Comparison of ENCODE assay signal across 21 cellular contexts in genomic region chr2:162107361-162107901, GRCh38. TPM values are rescaled to one million over a fixed set of nuclear protein-coding genes. Genes with fewer than 3 reads are reported as not detected.
A peak's percentile ranks its signal among the peaks of the same experiment; 100 is the strongest.
DNase-seq lines count a peak whose midpoint lies in the region; ATAC-seq, FAIRE-seq and TF ChIP-seq lines count a peak whose summit lies in the region.
"Had no signal": no experiment of that assay in that cellular context is flagged by ENCODE, and none has a peak within 500 bp of the region (broad histone marks: within the 10 kb centered on the region; RNA-seq: fewer than 3 reads in every experiment).

No MANE protein-coding gene starts in this region.

- H3K27me3 ChIP-seq in HepG2 (ENCODE audit: control insufficient read depth in 1 of 2, insufficient read depth in 2 of 2, low read length in 2 of 2) (no peaks in the 10 kb centered on the region), right lobe of liver (no peaks in the 10 kb centered on the region)
- H3K27me3 ChIP-seq: BLaER1 treated with 17β-estradiol and CSF1 and Interleukin-3, amounts not matched to agents 10 nM and 100 nM had no signal

- peaks cover 77% of the 10 kb centered on the region for H3K4me1 ChIP-seq in HepG2 (ENCODE audit: insufficient read depth, low read length)
- H3K4me1 ChIP-seq in right lobe of liver, result peaks cover 0 to 5% (median under 1%) of the 10 kb centered on the region in 4 donors

- H3K27ac ChIP-seq in HepG2 (ENCODE audit: extremely low read length, insufficient read depth, low read length), result peak overlapping the region; percentile 58
- H3K27ac ChIP-seq in right lobe of liver, result no peak overlapping the region
- H3K27ac ChIP-seq: BLaER1 treated with 17β-estradiol and CSF1 and Interleukin-3, amounts not matched to agents 10 nM and 100 nM had no signal

- 2% methylated on average over 4 of the region's 4 CpGs for WGBS in HepG2 (ENCODE audit: low lambda C conversion rate)
- WGBS in right lobe of liver (ENCODE audit: insufficient coverage, low coverage, low lambda C conversion rate, missing lambda C conversion rate), result 57% methylated on average over 4 of the region's 4 CpGs

- TF ChIP-seq POLR2A in HepG2 (IDR thresholded peaks at IDR 0.05; ENCODE audit: insufficient read depth in 1 of 2, low read depth in 2 of 2, low read length in 2 of 2), result no peak
- no peak for TF ChIP-seq POLR2A in right lobe of liver (IDR thresholded peaks at IDR 0.05)

- H3K79me2 ChIP-seq in HepG2 (ENCODE audit: insufficient read depth, low read length), result no peaks in the 10 kb centered on the region

- CTCF ChIA-PET in HepG2 (lab: Yijun Ruan, JAX; ENCODE audit: low intra/inter-chr PET ratio, low total read pairs), result no interaction called here

- peak; percentile 14 to 96; a peak in 2 of 4 replicates for TF ChIP-seq EP300 in HepG2 (IDR thresholded peaks at IDR 0.05; ENCODE audit: low read depth in 2 of 2, low read length in 2 of 2)
- no peak; the same call in 1 of the 2 replicates for TF ChIP-seq EP300 in HepG2 (CRISPR knock-in tag; IDR thresholded peaks at IDR 0.05; ENCODE audit: borderline replicate concordance)

- POLR2A ChIA-PET in HepG2 (lab: Yijun Ruan, JAX), result interaction anchor here (3.2 kb wide), 1 partner anchor 33 kb away, joined by 10 read pairs; no protein-coding TSS in a partner anchor

- in situ Hi-C loops in HepG2 (cut with HindIII; ENCODE audit: extremely low pct_ligation_motif_present, low pct_unique_long_range_greater_than_20kb), result no loop called here

- TF ChIP-seq CTCF in HepG2 (CRISPR knock-in tag; IDR thresholded peaks at IDR 0.05), result no peak
- no peak for TF ChIP-seq CTCF in right lobe of liver (IDR thresholded peaks at IDR 0.05)

- intact Hi-C loops in HepG2 (cut with micrococcal nuclease; ENCODE audit: unreplicated experiment), result no loop called here
- intact Hi-C loops in right lobe of liver (cut with DNase I), result no loop called here
- intact Hi-C loops in left colon (cut with DNase I, micrococcal nuclease), result no loop called here

- no peaks in the 10 kb centered on the region for H3K9me3 ChIP-seq in HepG2 (ENCODE audit: low read length)
- no peaks in the 10 kb centered on the region for H3K9me3 ChIP-seq in right lobe of liver
- H3K9me3 ChIP-seq: BLaER1 treated with 17β-estradiol and CSF1 and Interleukin-3, amounts not matched to agents 10 nM and 100 nM had no signal

- H3K4me2 ChIP-seq in HepG2 (ENCODE audit: low read depth, low read length), result peak overlapping the region; percentile 50
- H3K4me2 ChIP-seq: BLaER1 treated with 17β-estradiol and CSF1 and Interleukin-3, amounts not matched to agents 10 nM and 100 nM had no signal

- no peaks in the 10 kb centered on the region for H4K20me1 ChIP-seq in HepG2 (ENCODE audit: insufficient read depth, low read length)
- H4K20me1 ChIP-seq: BLaER1 treated with 17β-estradiol and CSF1 and Interleukin-3, amounts not matched to agents 10 nM and 100 nM had no signal

- ATAC-seq in HepG2 (peak; percentile 93), right lobe of liver (no peak), left colon (peak; percentile 96)

- no peak overlapping the region for H3K9ac ChIP-seq in HepG2 (ENCODE audit: insufficient read depth, low read depth, low read length)
- H3K9ac ChIP-seq: BLaER1 treated with 17β-estradiol and CSF1 and Interleukin-3, amounts not matched to agents 10 nM and 100 nM had no signal

- BruUV-seq in HepG2 (replicated peaks; lab: Mats Ljungman, UMichigan), result no TSS peak

- H3K4me3 ChIP-seq in HepG2 (replicated peaks in 1 of 3; ENCODE audit: insufficient read depth in 1 of 3, low read depth in 2 of 3, low read length in 3 of 3), result no peak overlapping the region
- H3K4me3 ChIP-seq in right lobe of liver, result no peak overlapping the region
- H3K4me3 ChIP-seq: BLaER1 treated with 17β-estradiol and CSF1 and Interleukin-3, amounts not matched to agents 10 nM and 100 nM had no signal

- DNase-seq in DMS53 (lab: John Stamatoyannopoulos, UW) (peak; percentile 19), DMS53 treated with DMSO at 0.1 percent for 48 hours (lab: John Stamatoyannopoulos, UW; ENCODE audit: unreplicated experiment) (no peak), HepG2 (ENCODE audit: low spot score) (peak; percentile 80), right lobe of liver (no peak), left colon (no peak), activated T-cell treated with anti-CD3 and anti-CD28 coated beads for 4 hours (no peak), HCEC 1CT (no peak)
- no peak for DNase-seq in effector CD4-positive, alpha-beta T cell
- DNase-seq: ACHN; Calu3; CD4-positive, CD25-positive, alpha-beta regulatory T cell; DMS 273 treated with DMSO at 0.1 percent for 48 hours; DMS79 treated with DMSO at 0.1 percent for 48 hours; EL; GOT3; H9 had no signal

- no peak overlapping the region for H2AFZ ChIP-seq in HepG2 (ENCODE audit: low read length)

- no peak for TF ChIP-seq RAD21 in HepG2 (CRISPR knock-in tag; IDR thresholded peaks at IDR 0.05)

- no peaks in the 10 kb centered on the region for H3K36me3 ChIP-seq in HepG2 (replicated peaks in 1 of 2; ENCODE audit: control insufficient read depth in 1 of 2, insufficient read depth in 2 of 2, low read length in 2 of 2)
- H3K36me3 ChIP-seq in right lobe of liver, result no peaks in the 10 kb centered on the region
- H3K36me3 ChIP-seq: BLaER1 treated with 17β-estradiol and CSF1 and Interleukin-3, amounts not matched to agents 10 nM and 100 nM had no signal

- peak; percentile 74 for FAIRE-seq in HepG2 (lab: Jason Lieb, UNC)
- FAIRE-seq: G401.6, GM12891 had no signal

TF ChIP-seq in HepG2, 621 proteins besides CTCF, POLR2A, EP300 and RAD21 (continues in another document):
- TF ChIP-seq CBX2 (IDR thresholded peaks at IDR 0.05; ENCODE audit: low read depth, low read length), result no peak
- no peak for TF ChIP-seq CBX2 (CRISPR knock-in tag; IDR thresholded peaks at IDR 0.05; ENCODE audit: low read depth)
- no peak for TF ChIP-seq ZNF326 (CRISPR knock-in tag; IDR thresholded peaks at IDR 0.05; ENCODE audit: borderline replicate concordance)
- no peak for TF ChIP-seq DNMT1 (CRISPR knock-in tag; IDR thresholded peaks at IDR 0.05)

RNA-seq across cellular contexts. Expression of gene DPP4, which starts 33.4 kb away (rescaled TPM):
- 57.2 and 109 TPM in 2 replicates for total RNA-seq in HepG2 (2016; rRNA removed; fragmentation: Illumina TruSeq; extraction: Trizol)
- total RNA-seq in HepG2 (2016; cell fraction: cytosol; rRNA removed; fragmentation: Illumina TruSeq; extraction: Trizol; ENCODE audit: low read depth), result 9.0 and 9.9 TPM in 2 replicates
- 54.8 and 107 TPM in 2 replicates for total RNA-seq in HepG2 (2016; cell fraction: insoluble cytoplasmic fraction; rRNA removed; fragmentation: Illumina TruSeq; extraction: Trizol)
- 22.6 and 24.7 TPM in 2 replicates for total RNA-seq in HepG2 (2016; cell fraction: membrane; rRNA removed; fragmentation: Illumina TruSeq; extraction: Trizol)
- total RNA-seq in HepG2 (2016; cell fraction: nucleus; rRNA removed; fragmentation: Illumina TruSeq; extraction: Trizol), result 123 and 147 TPM in 2 replicates
- polyA plus RNA-seq in HepG2 (2011; rRNA removed), result 37.7 and 39.4 TPM in 2 replicates
- 32.1 and 39.3 TPM in 2 replicates for polyA plus RNA-seq in HepG2 (2011; cell fraction: cytosol; rRNA removed)
- 35.3 and 41.8 TPM in 2 replicates for polyA plus RNA-seq in HepG2 (2011; cell fraction: nucleus; rRNA removed)
- 85.0 and 97.7 TPM in 2 replicates for polyA plus RNA-seq in HepG2 (2012)
- polyA plus RNA-seq in HepG2 (2016; cell fraction: cytosol; fragmentation: Illumina TruSeq; extraction: Trizol; ENCODE audit: low read depth), result 7.7 and 8.0 TPM in 2 replicates
- 38.7 and 39.5 TPM in 2 replicates for polyA plus RNA-seq in HepG2 (2016; cell fraction: insoluble cytoplasmic fraction; fragmentation: Illumina TruSeq; extraction: Trizol; ENCODE audit: low read depth)
- 14.9 and 16.9 TPM in 2 replicates for polyA plus RNA-seq in HepG2 (2016; cell fraction: membrane; fragmentation: Illumina TruSeq; extraction: Trizol; ENCODE audit: low read depth)
- polyA plus RNA-seq in HepG2 (2016; cell fraction: nucleus; fragmentation: Illumina TruSeq; extraction: Trizol; ENCODE audit: insufficient read depth, low read depth), result 95.1 and 96.2 TPM in 2 replicates
- polyA minus RNA-seq in HepG2 (2011; rRNA and poly(A)+ RNA removed; ENCODE audit: low replicate concordance), result 175 TPM in 1 of 2 replicates, not detected in the other
- polyA minus RNA-seq in HepG2 (2011; cell fraction: cytosol; rRNA and poly(A)+ RNA removed), result 57.2 and 81.0 TPM in 2 replicates
- 147 and 149 TPM in 2 replicates for polyA minus RNA-seq in HepG2 (2011; cell fraction: nucleus; rRNA and poly(A)+ RNA removed)
- total RNA-seq in right lobe of liver, result 10 to 100 TPM; 17.8 to 39.8 (median 26.3) TPM
- total RNA-seq in left colon, result 10 to 100 TPM; 14.7 to 30.1 TPM
- total RNA-seq: HT1080 had no signal

RNA-seq across cellular contexts. Expression of gene GCG, which starts 44.6 kb away (rescaled TPM):
- total RNA-seq in HepG2 (2016; rRNA removed; fragmentation: Illumina TruSeq; extraction: Trizol) (not detected in 2 replicates), right lobe of liver (not detected), left colon (10 to 100 TPM; 55.2 to 55.9 TPM)
- not detected in 2 replicates for total RNA-seq in HepG2 (2016; cell fraction: cytosol; rRNA removed; fragmentation: Illumina TruSeq; extraction: Trizol; ENCODE audit: low read depth)
- total RNA-seq in HepG2 (2016; cell fraction: insoluble cytoplasmic fraction; rRNA removed; fragmentation: Illumina TruSeq; extraction: Trizol), result not detected in 2 replicates
- not detected in 2 replicates for total RNA-seq in HepG2 (2016; cell fraction: membrane; rRNA removed; fragmentation: Illumina TruSeq; extraction: Trizol)
- total RNA-seq in HepG2 (2016; cell fraction: nucleus; rRNA removed; fragmentation: Illumina TruSeq; extraction: Trizol), result not detected in 2 replicates
- polyA plus RNA-seq in HepG2 (2011; rRNA removed), result not detected in 2 replicates
- not detected in 2 replicates for polyA plus RNA-seq in HepG2 (2011; cell fraction: cytosol; rRNA removed)
- not detected in 2 replicates for polyA plus RNA-seq in HepG2 (2011; cell fraction: nucleus; rRNA removed)
- not detected in 2 replicates for polyA plus RNA-seq in HepG2 (2012)
- not detected in 2 replicates for polyA plus RNA-seq in HepG2 (2016; cell fraction: cytosol; fragmentation: Illumina TruSeq; extraction: Trizol; ENCODE audit: low read depth)
- not detected in 2 replicates for polyA plus RNA-seq in HepG2 (2016; cell fraction: insoluble cytoplasmic fraction; fragmentation: Illumina TruSeq; extraction: Trizol; ENCODE audit: low read depth)
- not detected in 2 replicates for polyA plus RNA-seq in HepG2 (2016; cell fraction: membrane; fragmentation: Illumina TruSeq; extraction: Trizol; ENCODE audit: low read depth)
- not detected in 2 replicates for polyA plus RNA-seq in HepG2 (2016; cell fraction: nucleus; fragmentation: Illumina TruSeq; extraction: Trizol; ENCODE audit: insufficient read depth, low read depth)
- polyA minus RNA-seq in HepG2 (2011; rRNA and poly(A)+ RNA removed; ENCODE audit: low replicate concordance), result not detected in 2 replicates
- not detected in 2 replicates for polyA minus RNA-seq in HepG2 (2011; cell fraction: cytosol; rRNA and poly(A)+ RNA removed)
- not detected in 2 replicates for polyA minus RNA-seq in HepG2 (2011; cell fraction: nucleus; rRNA and poly(A)+ RNA removed)
- total RNA-seq: A172; Calu3; CD4-positive, CD25-positive, alpha-beta regulatory T cell; H9 had no signal
- polyA plus RNA-seq: CD4-positive, CD25-positive, alpha-beta regulatory T cell had no signal

Comparison
In these comparisons a context has a peak if more than half of its experiments do, and no peak if none do; other contexts are left out.
1. DNase-seq: peak in DMS53 (single experiment) and HepG2 (single experiment); none in DMS53 treated with DMSO at 0.1 percent for 48 hours (single experiment), right lobe of liver (0 of 3), left colon (0 of 2), activated T-cell treated with anti-CD3 and anti-CD28 coated beads for 4 hours (single experiment), HCEC 1CT (single experiment) and effector CD4-positive, alpha-beta T cell (single experiment).
2. ATAC-seq: peak in HepG2 (single experiment) and left colon (single experiment); none in right lobe of liver (0 of 4).
3. RNA of gene GCG, which starts 44.6 kb away (total RNA-seq): 55.2 to 55.9 TPM in left colon; not detected in HepG2 and not detected in right lobe of liver; every median in the first group is over 10 times any median in the second.